ENCODE assay signal across 17 cellular contexts in genomic region chr15:43821505-43821904, GRCh38. TPM values are rescaled to one million over a fixed set of nuclear protein-coding genes. Genes with fewer than 3 reads are reported as not detected.
DNase-seq lines count a peak whose midpoint lies in the region; ATAC-seq and TF ChIP-seq lines count a peak whose summit lies in the region.
"Had no signal": no experiment of that assay in that cellular context is flagged by ENCODE, and none has a peak within 500 bp of the region (broad histone marks: within the 10 kb centered on the region; RNA-seq: fewer than 3 reads in every experiment).

No MANE protein-coding gene starts in this region.

- no peak overlapping the region for H3K27ac ChIP-seq in AG04450 (ENCODE audit: low read depth, low read length)
- no peak overlapping the region for H3K27ac ChIP-seq in CD8-positive, alpha-beta memory T cell (ENCODE audit: low read depth, low read length)
- H3K27ac ChIP-seq: C4-2B, gastrocnemius medialis, pancreas, PC-9 had no signal

- TF ChIP-seq CTCF in AG04450 (IDR thresholded peaks at IDR 0.05; ENCODE audit: low read depth, low read length): no peak

- H3K36me3 ChIP-seq in CD8-positive, alpha-beta memory T cell (ENCODE audit: insufficient read depth, low read length): peaks cover 11% of the 10 kb centered on the region

- H3K9me3 Mint-ChIP-seq in CD8-positive, alpha-beta memory T cell: no peaks in the 10 kb centered on the region
- no peaks in the 10 kb centered on the region for H3K9me3 Mint-ChIP-seq in activated CD8-positive, alpha-beta T cell treated with anti-CD3 and anti-CD28 coated beads, Interleukin-2, amount 10 ng/mL, durations not matched to agents 7 days and 5 days (ENCODE audit: insufficient read depth)
- H3K9me3 Mint-ChIP-seq in memory B cell: no peaks in the 10 kb centered on the region

- DNase-seq in AG04450 (ENCODE audit: low read depth, low spot score): peak; percentile 36
- DNase-seq in CD8-positive, alpha-beta memory T cell: no peak
- no peak for DNase-seq in activated CD8-positive, alpha-beta T cell treated with anti-CD3 and anti-CD28 coated beads, Interleukin-2, amount 10 ng/mL, durations not matched to agents 7 days and 5 days
- no peak for DNase-seq in memory B cell (ENCODE audit: low spot score in 2 of 2)
- DNase-seq in NCI-H1417 treated with DMSO at 0.1 percent for 48 hours (lab: John Stamatoyannopoulos, UW): no peak
- DNase-seq in GOT3 (lab: John Stamatoyannopoulos, UW): no peak
- DNase-seq in NCI-H524 treated with DMSO at 0.1 percent for 48 hours (lab: John Stamatoyannopoulos, UW): no peak
- DNase-seq in effector CD4-positive, alpha-beta T cell: no peak
- DNase-seq: activated CD4-positive, alpha-beta T cell treated with anti-CD3 and anti-CD28 coated beads for 1 hour; activated gamma-delta T cell treated with Interleukin-2 at 50 U/mL for 16 hours; gastrocnemius medialis; NCI-H1436; pancreas; PC-9 had no signal

- no peaks in the 10 kb centered on the region for H3K9me3 ChIP-seq in AG04450 (ENCODE audit: control insufficient read depth, insufficient read depth, low read length)
- H3K9me3 ChIP-seq in CD8-positive, alpha-beta memory T cell (ENCODE audit: low read length): no peaks in the 10 kb centered on the region
- H3K9me3 ChIP-seq: gastrocnemius medialis, pancreas had no signal

- H3K27ac Mint-ChIP-seq in CD8-positive, alpha-beta memory T cell: peak overlapping the region; percentile 30 to 81 (median 56)
- H3K27ac Mint-ChIP-seq in activated CD8-positive, alpha-beta T cell treated with anti-CD3 and anti-CD28 coated beads, Interleukin-2, amount 10 ng/mL, durations not matched to agents 7 days and 5 days: peak overlapping the region; percentile 45
- peak overlapping the region; percentile 36 for H3K27ac Mint-ChIP-seq in memory B cell

- no peak for ATAC-seq in activated CD8-positive, alpha-beta T cell treated with anti-CD3 and anti-CD28 coated beads, Interleukin-2, amount 10 ng/mL, durations not matched to agents 7 days and 5 days
- no peak for ATAC-seq in memory B cell (ENCODE audit: low read depth)
- ATAC-seq: gastrocnemius medialis, pancreas had no signal

- no peaks in the 10 kb centered on the region for H3K27me3 ChIP-seq in AG04450 (ENCODE audit: control insufficient read depth, insufficient read depth, low read length)
- H3K27me3 ChIP-seq in CD8-positive, alpha-beta memory T cell (ENCODE audit: insufficient read depth, low read length, poor library complexity, severe bottlenecking): no peaks in the 10 kb centered on the region
- H3K27me3 ChIP-seq: pancreas had no signal

- peaks cover 41% of the 10 kb centered on the region for H3K4me1 ChIP-seq in CD8-positive, alpha-beta memory T cell (ENCODE audit: insufficient read depth, low read length)

- peaks cover 0 to 1% of the 10 kb centered on the region in 2 donors for H3K27me3 Mint-ChIP-seq in CD8-positive, alpha-beta memory T cell
- no peaks in the 10 kb centered on the region for H3K27me3 Mint-ChIP-seq in activated CD8-positive, alpha-beta T cell treated with anti-CD3 and anti-CD28 coated beads, Interleukin-2, amount 10 ng/mL, durations not matched to agents 7 days and 5 days (ENCODE audit: low read depth)
- no peaks in the 10 kb centered on the region for H3K27me3 Mint-ChIP-seq in memory B cell

- peak overlapping the region; percentile 3 to 80 (median 38) for H3K4me3 Mint-ChIP-seq in CD8-positive, alpha-beta memory T cell
- peak overlapping the region; percentile 46 for H3K4me3 Mint-ChIP-seq in activated CD8-positive, alpha-beta T cell treated with anti-CD3 and anti-CD28 coated beads, Interleukin-2, amount 10 ng/mL, durations not matched to agents 7 days and 5 days
- H3K4me3 Mint-ChIP-seq in memory B cell: peak overlapping the region; percentile 28

- H3K4me3 ChIP-seq in AG04450 (ENCODE audit: low read depth, low read length): peak overlapping the region; percentile 31; the same call in 1 of the 2 replicates
- no peak overlapping the region for H3K4me3 ChIP-seq in CD8-positive, alpha-beta memory T cell (ENCODE audit: low read length)
- H3K4me3 ChIP-seq: gastrocnemius medialis, pancreas, PC-9 had no signal

- peaks cover 0 to 32% (median 7%) of the 10 kb centered on the region in 3 donors for H3K36me3 Mint-ChIP-seq in CD8-positive, alpha-beta memory T cell
- peaks cover 35% of the 10 kb centered on the region for H3K36me3 Mint-ChIP-seq in activated CD8-positive, alpha-beta T cell treated with anti-CD3 and anti-CD28 coated beads, Interleukin-2, amount 10 ng/mL, durations not matched to agents 7 days and 5 days (ENCODE audit: low read depth)
- H3K36me3 Mint-ChIP-seq in memory B cell: peaks cover 7% of the 10 kb centered on the region

- POLR2A ChIA-PET in AG04450 (lab: Yijun Ruan, JAX): interaction anchor here (0.6 to 1.9 kb wide), 7 partner anchors 21 to 605 kb away, joined by 3 to 18 read pairs (median 5); partner anchors contain the start of genes HYPK, SERF2 and SERINC4
- POLR2A ChIA-PET in CD8-positive, alpha-beta memory T cell (lab: Charles Lee): interaction anchor here (0.6 kb wide), 1 partner anchor 535 kb away, joined by 3 read pairs; no protein-coding TSS in a partner anchor
- POLR2A ChIA-PET in activated CD8-positive, alpha-beta T cell treated with anti-CD3 and anti-CD28 coated beads, Interleukin-2, amount 10 ng/mL, durations not matched to agents 7 days and 5 days (lab: Charles Lee): interaction anchor here (0.7 to 2.0 kb wide), 3 partner anchors 10 to 21 kb away, joined by 4 to 8 read pairs (median 5); partner anchors contain the start of genes HYPK and SERINC4

- peaks cover 37 to 62% (median 48%) of the 10 kb centered on the region in 3 donors for H3K4me1 Mint-ChIP-seq in CD8-positive, alpha-beta memory T cell
- H3K4me1 Mint-ChIP-seq in activated CD8-positive, alpha-beta T cell treated with anti-CD3 and anti-CD28 coated beads, Interleukin-2, amount 10 ng/mL, durations not matched to agents 7 days and 5 days (ENCODE audit: low read depth): peaks cover 54% of the 10 kb centered on the region
- H3K4me1 Mint-ChIP-seq in memory B cell: peaks cover 9% of the 10 kb centered on the region

- CTCF ChIA-PET in AG04450 (lab: Charles Lee): interaction anchor here (0.6 to 0.7 kb wide), 2 partner anchors 8 to 464 kb away, joined by 4 to 6 read pairs; no protein-coding TSS in a partner anchor
- CTCF ChIA-PET in CD8-positive, alpha-beta memory T cell (lab: Charles Lee): interaction anchor here (1.0 to 1.6 kb wide), 3 partner anchors 9 to 21 kb away, joined by 3 to 4 read pairs (median 3); partner anchors contain the start of gene HYPK
- CTCF ChIA-PET in activated CD8-positive, alpha-beta T cell treated with anti-CD3 and anti-CD28 coated beads, Interleukin-2, amount 10 ng/mL, durations not matched to agents 7 days and 5 days (lab: Charles Lee): interaction anchor here (2.6 kb wide), 1 partner anchor 11 kb away, joined by 6 read pairs; no protein-coding TSS in a partner anchor

RNA-seq across cellular contexts. Expression of gene MFAP1, which starts 3.0 kb away (rescaled TPM):
- polyA plus RNA-seq in AG04450 (2011; rRNA removed): 46.5 and 61.9 TPM in 2 replicates
- polyA minus RNA-seq in AG04450 (2011; rRNA and poly(A)+ RNA removed): 32.5 and 39.9 TPM in 2 replicates
- total RNA-seq in CD8-positive, alpha-beta memory T cell: 10 to 100 TPM; 49.8 to 50.1 TPM
- 16.8 TPM for polyA plus RNA-seq in CD8-positive, alpha-beta memory T cell
- total RNA-seq in activated CD8-positive, alpha-beta T cell treated with anti-CD3 and anti-CD28 coated beads, Interleukin-2, amount 10 ng/mL, durations not matched to agents 7 days and 5 days: 10 to 100 TPM; 35.8 to 40.1 TPM

RNA-seq across cellular contexts. Expression of gene WDR76, which starts 5.3 kb away (rescaled TPM):
- polyA plus RNA-seq in AG04450 (2011; rRNA removed): 4.6 and 6.7 TPM in 2 replicates
- polyA minus RNA-seq in AG04450 (2011; rRNA and poly(A)+ RNA removed): 6.3 and 6.7 TPM in 2 replicates
- total RNA-seq in CD8-positive, alpha-beta memory T cell: 10 to 100 TPM; 71.4 to 75.6 TPM
- 7.5 TPM for polyA plus RNA-seq in CD8-positive, alpha-beta memory T cell
- 10 to 100 TPM; 87.0 to 88.7 TPM for total RNA-seq in activated CD8-positive, alpha-beta T cell treated with anti-CD3 and anti-CD28 coated beads, Interleukin-2, amount 10 ng/mL, durations not matched to agents 7 days and 5 days

RNA-seq across cellular contexts. Expression of gene HYPK, which starts 21.1 kb away (rescaled TPM):
- polyA plus RNA-seq in AG04450 (2011; rRNA removed): 6.4 and 10.7 TPM in 2 replicates
- 5.4 and 5.8 TPM in 2 replicates for polyA minus RNA-seq in AG04450 (2011; rRNA and poly(A)+ RNA removed)
- 10 to 100 TPM; 28.5 to 32.7 TPM for total RNA-seq in CD8-positive, alpha-beta memory T cell
- 11.9 TPM for polyA plus RNA-seq in CD8-positive, alpha-beta memory T cell
- total RNA-seq in activated CD8-positive, alpha-beta T cell treated with anti-CD3 and anti-CD28 coated beads, Interleukin-2, amount 10 ng/mL, durations not matched to agents 7 days and 5 days: 10 to 100 TPM; 15.8 to 19.9 TPM

RNA-seq across cellular contexts. Expression of gene SERINC4, which starts 21.5 kb away (rescaled TPM):
- polyA plus RNA-seq in AG04450 (2011; rRNA removed): 0.05 TPM in 1 of 2 replicates, not detected in the other
- polyA minus RNA-seq in AG04450 (2011; rRNA and poly(A)+ RNA removed): not detected in 2 replicates
- total RNA-seq in CD8-positive, alpha-beta memory T cell: under 1 TPM; 0.20 to 0.26 TPM
- 2.2 TPM for polyA plus RNA-seq in CD8-positive, alpha-beta memory T cell
- under 1 TPM; 0.21 to 0.39 TPM for total RNA-seq in activated CD8-positive, alpha-beta T cell treated with anti-CD3 and anti-CD28 coated beads, Interleukin-2, amount 10 ng/mL, durations not matched to agents 7 days and 5 days
- total RNA-seq: bronchial epithelial cell, lung microvascular endothelial cell had no signal

RNA-seq across cellular contexts. Expression of gene SERF2, which starts 29.4 kb away (rescaled TPM):
- 608 and 874 TPM in 2 replicates for polyA plus RNA-seq in AG04450 (2011; rRNA removed)
- 304 and 401 TPM in 2 replicates for polyA minus RNA-seq in AG04450 (2011; rRNA and poly(A)+ RNA removed)
- total RNA-seq in CD8-positive, alpha-beta memory T cell: 100 to 1,000 TPM; 624 to 632 TPM
- 1,932 TPM for polyA plus RNA-seq in CD8-positive, alpha-beta memory T cell
- 1,000 to 10,000 TPM; 1,025 to 1,042 TPM for total RNA-seq in activated CD8-positive, alpha-beta T cell treated with anti-CD3 and anti-CD28 coated beads, Interleukin-2, amount 10 ng/mL, durations not matched to agents 7 days and 5 days
